ENCODE assay signal across 10 cellular contexts in the genomic region with DNA sequence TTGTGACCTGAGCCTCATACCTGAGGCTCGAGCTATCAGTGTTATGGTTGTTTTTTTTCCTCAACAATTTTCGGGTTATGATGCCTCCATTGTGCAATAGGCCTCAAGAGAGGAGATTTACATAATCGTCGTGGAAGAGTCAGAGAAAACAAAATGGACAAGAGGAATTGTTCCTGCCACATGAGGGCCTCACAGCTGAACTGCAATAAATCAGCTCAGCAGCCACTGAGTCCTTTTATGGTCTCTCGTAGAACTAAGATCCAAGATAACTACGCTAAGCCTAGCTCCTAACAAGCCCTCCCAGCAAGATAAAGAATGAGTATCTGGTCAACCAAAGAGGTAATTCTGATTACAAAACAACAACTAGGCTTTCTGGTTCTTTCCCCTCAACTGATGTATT.
DNase-seq lines count a peak whose midpoint lies in the region; ATAC-seq lines count a peak whose summit lies in the region.
"Had no signal": no experiment of that assay in that cellular context is flagged by ENCODE, and none has a peak within 500 bp of the region (broad histone marks: within the 10 kb centered on the region; RNA-seq: fewer than 3 reads in every experiment).

No MANE protein-coding gene starts in this region.

- peak; percentile 10 for DNase-seq in H4 (ENCODE audit: low spot score)
- DNase-seq in RPMI7951 (ENCODE audit: low read depth): peak; percentile 5
- DNase-seq in hippocampal formation (lab: John Stamatoyannopoulos, UW): peak; percentile 13 to 69
- DNase-seq in putamen (ENCODE audit: low spot score): peak; percentile 72
- DNase-seq in stimulated activated CD4-positive, alpha-beta T cell treated with anti-CD3 and anti-CD28 coated beads, Interleukin-4, amount 100 ng/mL, for 24 hours: no peak
- no peak for DNase-seq in epidermal melanocyte (ENCODE audit: insufficient read length, low spot score)
- DNase-seq in iPS-NIHi7 (ENCODE audit: extremely low spot score): no peak
- DNase-seq: activated naive CD8-positive, alpha-beta T cell treated with anti-CD3 and anti-CD28 coated beads, Interleukin-2, amount 10 ng/mL, durations not matched to agents 7 days and 5 days; stimulated activated CD4-positive, alpha-beta T cell treated with anti-CD3 and anti-CD28 coated beads, Interleukin-15, amount 100 ng/mL, for 24 hours had no signal

- ATAC-seq in GM21737 (IDR thresholded peaks at IDR 0.05; ENCODE audit: unreplicated experiment): no peak

Comparison
In these comparisons a context has a peak if more than half of its experiments do, and no peak if none do; other contexts are left out.
1. DNase-seq: peak in H4 (single experiment), RPMI7951 (single experiment), hippocampal formation (2 of 2) and putamen (single experiment); none in stimulated activated CD4-positive, alpha-beta T cell treated with anti-CD3 and anti-CD28 coated beads, Interleukin-4, amount 100 ng/mL, for 24 hours (single experiment), epidermal melanocyte (single experiment) and iPS-NIHi7 (single experiment).